8 cellular contexts compared by ENCODE assay signal in the genomic region with DNA sequence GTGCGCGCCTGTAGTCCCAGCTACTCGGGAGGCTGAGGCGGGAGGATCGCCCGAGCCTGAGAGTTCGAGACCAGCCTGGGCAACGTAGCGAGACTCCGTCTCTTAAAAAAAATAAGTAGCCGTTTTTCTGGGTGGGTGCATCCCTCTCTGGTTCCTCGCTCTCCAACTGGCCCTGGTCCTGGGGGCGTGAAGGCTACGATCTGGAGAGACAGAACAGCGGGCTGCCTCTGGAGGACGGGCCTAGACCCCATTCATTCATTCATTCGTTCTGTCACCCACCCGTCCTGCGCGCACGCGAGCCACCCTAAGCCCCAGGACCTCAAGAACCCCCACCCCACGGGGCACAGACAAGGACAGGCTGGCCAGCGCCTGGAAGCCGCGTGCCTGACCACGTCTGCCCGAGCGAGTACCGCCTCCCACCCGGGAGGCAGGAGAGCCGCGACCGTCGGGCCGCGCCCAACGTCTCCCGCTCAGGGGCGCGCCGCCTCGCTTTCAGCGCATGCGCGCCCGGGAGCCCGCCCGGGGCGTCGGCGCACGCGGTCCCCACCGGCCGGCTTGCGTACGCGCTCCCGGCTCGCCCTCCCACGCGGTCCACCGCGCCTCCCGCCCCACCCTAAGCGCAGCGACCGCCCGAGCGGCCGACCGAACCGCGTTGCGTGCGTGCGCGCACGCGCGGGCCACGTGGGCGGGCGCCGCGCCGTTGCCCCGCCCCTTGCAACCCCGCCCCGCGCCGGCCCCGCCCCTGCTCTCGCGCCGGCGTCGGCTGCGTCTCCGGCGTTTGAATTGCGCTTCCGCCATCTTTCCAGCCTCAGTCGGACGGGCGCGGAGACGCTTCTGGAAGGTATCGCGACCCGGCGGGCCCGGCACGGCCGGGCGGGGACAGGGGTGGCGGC. TPM values are rescaled to one million over a fixed set of nuclear protein-coding genes. Genes with fewer than 3 reads are reported as not detected.
DNase-seq lines count a peak whose midpoint lies in the region; ATAC-seq and TF ChIP-seq lines count a peak whose summit lies in the region.

A gene (plus strand): TSS at position 781 of the 893 bp plus-strand sequence. CDS start 528 bp downstream, outside the sequence.

- H3K27ac ChIP-seq in DOHH2 (ENCODE audit: low read depth, low read length): peak within 1 kb of the TSS; percentile 64
- H3K27ac ChIP-seq in RWPE2 (ENCODE audit: poor library complexity, severe bottlenecking): peak within 1 kb of the TSS; percentile 82

- peak within 1 kb of the TSS; percentile 87 for H3K4me2 ChIP-seq in DOHH2 (ENCODE audit: low read length)

- H3K36me3 Mint-ChIP-seq in activated T-helper 2 cell treated with anti-CD3 and anti-CD28 coated beads, Interferon-gamma antibody, Interleukin-2, Interleukin-4, amounts not matched to agents 10 μg/mL and 5 μg/mL and 100 μg/mL, durations not matched to agents 14 hours and 24 hours and 36 hours (ENCODE audit: low read depth): peaks cover 41% of the 10 kb centered on the region
- H3K36me3 Mint-ChIP-seq in natural killer cell treated with Interleukin-12 subunit alpha and Interleukin-12 subunit beta and Interleukin-15 and Interleukin-18, amount 100 ng/mL, for 72 hours: peaks cover 34% of the 10 kb centered on the region

- H3K4me1 Mint-ChIP-seq in activated T-helper 2 cell treated with anti-CD3 and anti-CD28 coated beads, Interferon-gamma antibody, Interleukin-2, Interleukin-4, amounts not matched to agents 10 μg/mL and 5 μg/mL and 100 μg/mL, durations not matched to agents 14 hours and 24 hours and 36 hours (ENCODE audit: low read depth): peaks cover 47% of the 10 kb centered on the region
- peaks cover 26 to 41% of the 10 kb centered on the region in 2 donors for H3K4me1 Mint-ChIP-seq in natural killer cell treated with Interleukin-12 subunit alpha and Interleukin-12 subunit beta and Interleukin-15 and Interleukin-18, amount 100 ng/mL, for 72 hours (ENCODE audit: low read depth in 2 of 2)

- peak within 1 kb of the TSS; percentile 98 for H3K4me3 Mint-ChIP-seq in activated T-helper 2 cell treated with anti-CD3 and anti-CD28 coated beads, Interferon-gamma antibody, Interleukin-2, Interleukin-4, amounts not matched to agents 10 μg/mL and 5 μg/mL and 100 μg/mL, durations not matched to agents 14 hours and 24 hours and 36 hours (ENCODE audit: low read depth)
- peak within 1 kb of the TSS; percentile 94 for H3K4me3 Mint-ChIP-seq in natural killer cell treated with Interleukin-12 subunit alpha and Interleukin-12 subunit beta and Interleukin-15 and Interleukin-18, amount 100 ng/mL, for 72 hours

- peak; percentile 76 for DNase-seq in GOT3 (lab: John Stamatoyannopoulos, UW)
- DNase-seq in LoVo (ENCODE audit: low spot score): peak; percentile 98
- peak; percentile 91 for DNase-seq in RWPE2 (ENCODE audit: low spot score)
- DNase-seq in activated T-helper 2 cell treated with anti-CD3 and anti-CD28 coated beads, Interferon-gamma antibody, Interleukin-2, Interleukin-4, amounts not matched to agents 10 μg/mL and 5 μg/mL and 100 μg/mL, durations not matched to agents 14 hours and 24 hours and 36 hours (ENCODE audit: low spot score): peak; percentile 88
- DNase-seq in fibroblast of mammary gland (ENCODE audit: low read depth): peak; percentile 91
- DNase-seq in natural killer cell treated with Interleukin-12 subunit alpha and Interleukin-12 subunit beta and Interleukin-15 and Interleukin-18, amount 100 ng/mL, for 72 hours (ENCODE audit: low spot score): peak; percentile 93
- peak; percentile 92 for DNase-seq in stimulated activated naive CD4-positive, alpha-beta T cell treated with Interleukin-2 at 50 U/mL for 16 hours (lab: John Stamatoyannopoulos, UW)

- H3K27me3 Mint-ChIP-seq in activated T-helper 2 cell treated with anti-CD3 and anti-CD28 coated beads, Interferon-gamma antibody, Interleukin-2, Interleukin-4, amounts not matched to agents 10 μg/mL and 5 μg/mL and 100 μg/mL, durations not matched to agents 14 hours and 24 hours and 36 hours (ENCODE audit: low read depth): no peaks in the 10 kb centered on the region
- no peaks in the 10 kb centered on the region for H3K27me3 Mint-ChIP-seq in natural killer cell treated with Interleukin-12 subunit alpha and Interleukin-12 subunit beta and Interleukin-15 and Interleukin-18, amount 100 ng/mL, for 72 hours

- peaks cover 42% of the 10 kb centered on the region for H3F3A ChIP-seq in DOHH2 (ENCODE audit: control insufficient read depth, insufficient read depth)

- ATAC-seq in RWPE2 (ENCODE audit: low read depth): peak; percentile 69
- peak; percentile 92 to 93 for ATAC-seq in natural killer cell treated with Interleukin-12 subunit alpha and Interleukin-12 subunit beta and Interleukin-15 and Interleukin-18, amount 100 ng/mL, for 72 hours

- peaks cover 40% of the 10 kb centered on the region for H3K79me2 ChIP-seq in DOHH2 (ENCODE audit: control insufficient read depth, low read length)

- H3K9me3 Mint-ChIP-seq in activated T-helper 2 cell treated with anti-CD3 and anti-CD28 coated beads, Interferon-gamma antibody, Interleukin-2, Interleukin-4, amounts not matched to agents 10 μg/mL and 5 μg/mL and 100 μg/mL, durations not matched to agents 14 hours and 24 hours and 36 hours: no peaks in the 10 kb centered on the region
- H3K9me3 Mint-ChIP-seq in natural killer cell treated with Interleukin-12 subunit alpha and Interleukin-12 subunit beta and Interleukin-15 and Interleukin-18, amount 100 ng/mL, for 72 hours: no peaks in the 10 kb centered on the region

- H3K27ac Mint-ChIP-seq in activated T-helper 2 cell treated with anti-CD3 and anti-CD28 coated beads, Interferon-gamma antibody, Interleukin-2, Interleukin-4, amounts not matched to agents 10 μg/mL and 5 μg/mL and 100 μg/mL, durations not matched to agents 14 hours and 24 hours and 36 hours: peak within 1 kb of the TSS; percentile 98
- H3K27ac Mint-ChIP-seq in natural killer cell treated with Interleukin-12 subunit alpha and Interleukin-12 subunit beta and Interleukin-15 and Interleukin-18, amount 100 ng/mL, for 72 hours: peak within 1 kb of the TSS; percentile 88 to 91

- H3K9me3 ChIP-seq in DOHH2 (ENCODE audit: control insufficient read depth, insufficient read depth, low read length) (no peaks in the 10 kb centered on the region), RWPE2 (ENCODE audit: severe bottlenecking) (no peaks in the 10 kb centered on the region)

- TF ChIP-seq CTCF in DOHH2 (IDR thresholded peaks at IDR 0.05; ENCODE audit: low read depth, low read length, poor library complexity, severe bottlenecking): no peak
- no peak for TF ChIP-seq CTCF in RWPE2 (IDR thresholded peaks at IDR 0.05; ENCODE audit: poor library complexity, severe bottlenecking)
- TF ChIP-seq CTCF in fibroblast of mammary gland (conservative IDR thresholded peaks at IDR 0.05; ENCODE audit: control insufficient read depth, insufficient read depth, low read depth, low read length): no peak

- peak within 1 kb of the TSS; percentile 90 for H3K4me3 ChIP-seq in DOHH2 (ENCODE audit: low read length)
- H3K4me3 ChIP-seq in RWPE2 (ENCODE audit: severe bottlenecking): peak within 1 kb of the TSS; percentile 98
- peak within 1 kb of the TSS; percentile 94 for H3K4me3 ChIP-seq in fibroblast of mammary gland (ENCODE audit: control insufficient read depth, low read depth, low read length)

- no peaks in the 10 kb centered on the region for H3K9me2 ChIP-seq in DOHH2 (replicated peaks; ENCODE audit: control insufficient read depth, low read length)

- peaks cover 25% of the 10 kb centered on the region for H4K20me1 ChIP-seq in DOHH2 (ENCODE audit: control insufficient read depth, insufficient read depth, low read depth, low read length)

- no peaks in the 10 kb centered on the region for H3K27me3 ChIP-seq in DOHH2 (ENCODE audit: control insufficient read depth, low read length)
- no peaks in the 10 kb centered on the region for H3K27me3 ChIP-seq in RWPE2 (ENCODE audit: insufficient read depth, poor library complexity, severe bottlenecking)

- intact Hi-C loops in activated T-helper 2 cell treated with anti-CD3 and anti-CD28 coated beads, Interferon-gamma antibody, Interleukin-2, Interleukin-4, amounts not matched to agents 10 μg/mL and 5 μg/mL and 100 μg/mL, durations not matched to agents 14 hours and 24 hours and 36 hours (cut with micrococcal nuclease): loop anchor here (1.0 to 5.0 kb wide), 2 partner anchors 32 to 221 kb away; a partner anchor contains a TSS

- H3K36me3 ChIP-seq in DOHH2 (ENCODE audit: control insufficient read depth, low read length) (peaks cover 42% of the 10 kb centered on the region), RWPE2 (ENCODE audit: low read depth) (peaks cover 41% of the 10 kb centered on the region)

- H3K4me1 ChIP-seq in DOHH2 (ENCODE audit: control insufficient read depth, low read length): peaks cover 45% of the 10 kb centered on the region
- peaks cover 10% of the 10 kb centered on the region for H3K4me1 ChIP-seq in RWPE2 (ENCODE audit: insufficient read depth, poor library complexity, severe bottlenecking)

RNA-seq across cellular contexts. Expression of the gene that starts here (rescaled TPM):
- total RNA-seq in activated T-helper 2 cell treated with anti-CD3 and anti-CD28 coated beads, Interferon-gamma antibody, Interleukin-2, Interleukin-4, amounts not matched to agents 10 μg/mL and 5 μg/mL and 100 μg/mL, durations not matched to agents 14 hours and 24 hours and 36 hours: 1,905 and 1,953 TPM in 2 replicates
- 1,000 to 10,000 TPM; 1,073 to 1,486 TPM for total RNA-seq in natural killer cell treated with Interleukin-12 subunit alpha and Interleukin-12 subunit beta and Interleukin-15 and Interleukin-18, amount 100 ng/mL, for 72 hours

Comparison
In these comparisons a context has a peak if more than half of its experiments do, and no peak if none do; other contexts are left out.
1. Peak in every context shown above with its lines: DNase-seq, ATAC-seq, H3K4me3 ChIP-seq and H3K27ac ChIP-seq.